8 cellular contexts compared by ENCODE assay signal in the genomic region with DNA sequence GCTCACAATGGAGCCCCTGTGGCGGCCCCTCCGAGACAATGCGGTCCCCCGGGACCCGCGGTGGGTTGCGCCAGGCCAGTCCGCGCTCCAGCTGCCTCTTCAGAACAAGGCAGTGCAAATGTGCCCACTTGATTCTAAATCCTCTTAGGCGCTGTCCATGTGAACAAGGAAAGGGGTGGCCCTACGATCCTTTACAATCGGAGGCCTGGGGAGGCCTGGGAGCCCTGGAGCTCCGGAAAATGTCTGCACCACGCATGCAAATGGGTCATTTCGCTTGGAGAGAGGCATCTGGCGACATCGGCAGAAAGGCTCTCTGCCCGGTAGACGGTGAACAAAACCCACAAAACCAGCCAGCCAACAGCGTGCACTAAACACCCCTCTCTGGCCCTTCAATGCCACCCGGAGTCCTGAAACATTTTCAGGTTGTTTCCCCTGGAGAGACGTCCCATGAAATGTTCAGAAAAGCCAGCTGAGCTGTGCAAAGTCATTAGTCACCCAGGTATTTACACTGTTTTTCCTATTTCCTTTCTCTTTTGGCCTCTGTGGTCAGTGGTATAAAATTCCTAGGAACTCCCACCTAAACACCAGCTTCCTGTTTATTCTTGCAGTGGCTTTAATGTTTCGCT.
DNase-seq lines count a peak whose midpoint lies in the region; ATAC-seq and TF ChIP-seq lines count a peak whose summit lies in the region.

No MANE protein-coding gene starts in this region.

- no peaks in the 10 kb centered on the region for H3K27me3 ChIP-seq in PC-9 (ENCODE audit: insufficient read depth, low read depth)
- H3K27me3 ChIP-seq in breast epithelium = no peaks in the 10 kb centered on the region

- ATAC-seq in HG02981 (IDR thresholded peaks at IDR 0.05; ENCODE audit: unreplicated experiment) = peak; percentile 46

- peaks cover 7% of the 10 kb centered on the region; the same call in 1 of the 2 replicates for H3F3A ChIP-seq in PC-9 (ENCODE audit: insufficient read depth, low read depth)

- H3K9me3 ChIP-seq in PC-9 (ENCODE audit: insufficient read depth, low read depth) (no peaks in the 10 kb centered on the region), breast epithelium (no peaks in the 10 kb centered on the region)

- H3K27me3 Mint-ChIP-seq in activated naive CD4-positive, alpha-beta T cell treated with anti-CD3 and anti-CD28 coated beads for 36 hours (ENCODE audit: low read depth) = no peaks in the 10 kb centered on the region

- intact Hi-C loops in activated naive CD4-positive, alpha-beta T cell treated with anti-CD3 and anti-CD28 coated beads for 36 hours (cut with micrococcal nuclease) = loop anchor here (1.0 to 10.0 kb wide), 4 partner anchors 33 to 570 kb away; a partner anchor contains a TSS
- intact Hi-C loops in PC-9 (cut with micrococcal nuclease; ENCODE audit: unreplicated experiment) = loop anchor here (1.0 to 2.0 kb wide), 3 partner anchors 36 to 184 kb away; no protein-coding TSS in a partner anchor
- intact Hi-C loops in breast epithelium (cut with DNase I; ENCODE audit: low total_unique reads) = no loop called here

- H3K4me2 ChIP-seq in PC-9 = peak overlapping the region; percentile 86

- no peaks in the 10 kb centered on the region for H3K9me3 Mint-ChIP-seq in activated naive CD4-positive, alpha-beta T cell treated with anti-CD3 and anti-CD28 coated beads for 36 hours

- POLR2A ChIA-PET in PC-9 (lab: Charles Lee; ENCODE audit: unreplicated experiment) = interaction anchor here (0.5 to 1.1 kb wide), 5 partner anchors 16 to 1077 kb away, joined by 3 to 8 read pairs (median 5); a partner anchor contains a TSS

- H3K27ac ChIP-seq in PC-9 = peak overlapping the region; percentile 79
- peak overlapping the region; percentile 67 for H3K27ac ChIP-seq in breast epithelium
- peak overlapping the region; percentile 55 to 92 (median 84) for H3K27ac ChIP-seq in skin epidermis

- H4K20me1 ChIP-seq in PC-9 (ENCODE audit: insufficient read depth) = no peaks in the 10 kb centered on the region

- H3K36me3 ChIP-seq in PC-9 (ENCODE audit: low read depth) = no peaks in the 10 kb centered on the region
- H3K36me3 ChIP-seq in breast epithelium = no peaks in the 10 kb centered on the region

- H3K4me3 Mint-ChIP-seq in activated naive CD4-positive, alpha-beta T cell treated with anti-CD3 and anti-CD28 coated beads for 36 hours = peak overlapping the region; percentile 68

- TF ChIP-seq CTCF in PC-9 (conservative IDR thresholded peaks at IDR 0.05) (no peak), breast epithelium (IDR thresholded peaks at IDR 0.05) (no peak)

- peak overlapping the region; percentile 66 for H3K27ac Mint-ChIP-seq in activated naive CD4-positive, alpha-beta T cell treated with anti-CD3 and anti-CD28 coated beads for 36 hours

- H3K4me1 Mint-ChIP-seq in activated naive CD4-positive, alpha-beta T cell treated with anti-CD3 and anti-CD28 coated beads for 36 hours (ENCODE audit: low read depth) = peaks cover 37% of the 10 kb centered on the region

- peak; percentile 20 for DNase-seq in activated naive CD4-positive, alpha-beta T cell treated with anti-CD3 and anti-CD28 coated beads for 36 hours
- DNase-seq in activated naive CD4-positive, alpha-beta T cell (lab: John Stamatoyannopoulos, UW) = no peak
- peak; percentile 46 to 82 for DNase-seq in PC-9
- no peak for DNase-seq in breast epithelium (ENCODE audit: low spot score in 2 of 2)
- DNase-seq in islet precursor cell = peak; percentile 74
- no peak for DNase-seq in SKM-1 treated with dmso at 0.1 percent for 144 hours (lab: John Stamatoyannopoulos, UW; ENCODE audit: unreplicated experiment)

- CTCF ChIA-PET in activated naive CD4-positive, alpha-beta T cell treated with anti-CD3 and anti-CD28 coated beads for 36 hours (lab: Charles Lee) = interaction anchor here (0.6 to 1.0 kb wide), 2 partner anchors 39 to 606 kb away, joined by 3 to 6 read pairs; no protein-coding TSS in a partner anchor
- CTCF ChIA-PET in PC-9 (lab: Charles Lee) = interaction anchor here (0.6 kb wide), 1 partner anchor 100 kb away, joined by 6 read pairs; no protein-coding TSS in a partner anchor

- H3K4me3 ChIP-seq in PC-9 (peak overlapping the region; percentile 56; the same call in 1 of the 2 replicates), breast epithelium (peak overlapping the region; percentile 38 to 60 (median 52)), skin epidermis (peak overlapping the region; percentile 32 to 52 (median 40))

- H3K9me2 ChIP-seq in PC-9 (ENCODE audit: insufficient read depth) = no peaks in the 10 kb centered on the region

- H2AFZ ChIP-seq in PC-9 = peak overlapping the region; percentile 77; the same call in 1 of the 2 replicates

- TSS peak; percentile 85 for BruUV-seq in PC-9 (replicated peaks; lab: Mats Ljungman, UMichigan)

- no peaks in the 10 kb centered on the region for H3K79me2 ChIP-seq in PC-9 (ENCODE audit: low read depth)

- peaks cover 24% of the 10 kb centered on the region for H3K4me1 ChIP-seq in PC-9 (replicated peaks; ENCODE audit: insufficient read depth)
- H3K4me1 ChIP-seq in breast epithelium = no peaks in the 10 kb centered on the region

- H3K36me3 Mint-ChIP-seq in activated naive CD4-positive, alpha-beta T cell treated with anti-CD3 and anti-CD28 coated beads for 36 hours (ENCODE audit: low read depth) = no peaks in the 10 kb centered on the region

- TF ChIP-seq POLR2A in breast epithelium (IDR thresholded peaks at IDR 0.05) = no peak

Comparison
In these comparisons a context has a peak if more than half of its experiments do, and no peak if none do; other contexts are left out.
1. DNase-seq: peak in activated naive CD4-positive, alpha-beta T cell treated with anti-CD3 and anti-CD28 coated beads for 36 hours (single experiment), PC-9 (2 of 2) and islet precursor cell (single experiment); none in activated naive CD4-positive, alpha-beta T cell (0 of 4), breast epithelium (0 of 2) and SKM-1 treated with dmso at 0.1 percent for 144 hours (single experiment).
2. Peak in every context shown above with its lines, with median percentiles within 50 percentile points of each other: H3K27ac ChIP-seq and H3K4me3 ChIP-seq.